ENCODE assay signal across 17 cellular contexts in the genomic region with DNA sequence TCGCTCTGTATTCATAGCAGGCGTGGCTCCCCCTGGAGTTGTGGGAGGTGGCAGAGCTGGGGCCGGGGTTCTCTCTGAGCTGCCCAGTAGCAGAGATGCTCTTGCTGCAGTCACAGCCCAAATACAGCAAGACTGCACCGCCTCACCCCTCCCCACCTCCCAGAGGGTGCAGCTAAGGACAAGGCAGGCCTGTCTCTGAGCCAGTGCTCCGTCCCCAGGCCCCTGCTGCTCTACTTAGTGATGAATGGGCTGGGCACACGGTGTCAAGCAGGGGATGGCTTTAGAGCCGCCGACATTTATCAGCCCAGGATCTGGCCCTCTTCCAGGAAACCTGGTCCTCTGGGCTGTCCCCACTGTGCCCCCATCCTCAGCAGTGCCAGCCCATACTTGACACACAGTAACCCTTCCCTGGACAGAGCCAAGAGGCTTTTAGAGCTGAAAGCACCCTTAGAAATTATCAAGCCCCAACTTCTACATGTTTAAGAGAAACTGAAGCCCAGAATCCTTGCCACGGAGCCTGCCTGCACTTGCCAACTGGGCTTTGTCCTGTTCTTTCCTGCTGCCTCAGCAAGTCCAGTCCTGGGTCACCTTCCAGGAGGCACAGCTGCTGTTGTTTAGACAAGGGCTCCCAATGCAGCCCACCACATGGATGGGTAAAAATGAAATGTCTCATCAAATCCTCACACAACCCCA.
DNase-seq lines count a peak whose midpoint lies in the region; ATAC-seq, FAIRE-seq and TF ChIP-seq lines count a peak whose summit lies in the region.
"Had no signal": no experiment of that assay in that cellular context is flagged by ENCODE, and none has a peak within 500 bp of the region (broad histone marks: within the 10 kb centered on the region; RNA-seq: fewer than 3 reads in every experiment).

No MANE protein-coding gene starts in this region.

- H2AFZ ChIP-seq in keratinocyte (ENCODE audit: control insufficient read depth, low read length): no peak overlapping the region

- H3K9me3 ChIP-seq in right atrium auricular region (no peaks in the 10 kb centered on the region), keratinocyte (ENCODE audit: control insufficient read depth, low read depth, low read length) (no peaks in the 10 kb centered on the region), aorta (ENCODE audit: control insufficient read depth, low read length) (no peaks in the 10 kb centered on the region)
- H3K9me3 ChIP-seq: colonic mucosa, HAP-1, psoas muscle had no signal

- no peaks in the 10 kb centered on the region for H3K9me1 ChIP-seq in keratinocyte (ENCODE audit: control insufficient read depth, extremely low read depth, insufficient read depth, low read length)

- H3K36me3 ChIP-seq in right atrium auricular region: no peaks in the 10 kb centered on the region
- H3K36me3 ChIP-seq in keratinocyte (ENCODE audit: control insufficient read depth in 2 of 2, extremely low read depth in 1 of 2, insufficient read depth in 2 of 2, low read length in 2 of 2): no peaks in the 10 kb centered on the region
- H3K36me3 ChIP-seq in aorta (ENCODE audit: control insufficient read depth in 1 of 2, insufficient read depth in 2 of 2, low read length in 1 of 2): no peaks in the 10 kb centered on the region
- H3K36me3 ChIP-seq: colonic mucosa, HAP-1 had no signal

- H3K4me3 ChIP-seq in right atrium auricular region (no peak overlapping the region), keratinocyte (ENCODE audit: control insufficient read depth in 2 of 3, extremely low read depth in 1 of 3, insufficient read depth in 2 of 3, low read depth in 1 of 3, low read length in 3 of 3) (peak overlapping the region in 2 of 3 experiments; percentile 11 to 29), aorta (ENCODE audit: low read length in 2 of 2) (no peak overlapping the region)
- H3K4me3 ChIP-seq: colonic mucosa, HAP-1, psoas muscle had no signal

- H4K20me1 ChIP-seq in keratinocyte (ENCODE audit: control insufficient read depth, extremely low read depth, insufficient read depth, low read length): no peaks in the 10 kb centered on the region

- TF ChIP-seq CTCF in right atrium auricular region (IDR thresholded peaks at IDR 0.05) (no peak), VCaP (conservative IDR thresholded peaks at IDR 0.05) (no peak), keratinocyte (optimal IDR thresholded peaks at IDR 0.05 in 1 of 3, IDR thresholded peaks at IDR 0.05 in 1 of 3, conservative IDR thresholded peaks at IDR 0.05 in 1 of 3; ENCODE audit: extremely low read depth in 1 of 3, insufficient read depth in 2 of 3, low read length in 3 of 3) (no peak)

- no peaks in the 10 kb centered on the region for H3K79me2 ChIP-seq in keratinocyte (ENCODE audit: control insufficient read depth, insufficient read depth, low read length)

- 28 to 35% methylated on average over 9 of the region's 9 CpGs for WGBS in aorta, 2 donors

- peak overlapping the region; percentile 31 for H3K9ac ChIP-seq in keratinocyte (ENCODE audit: control insufficient read depth, extremely low read depth, insufficient read depth, low read length)

- intact Hi-C loops in Right ventricle myocardium inferior (cut with DNase I): no loop called here
- intact Hi-C loops in aorta (cut with DNase I): no loop called here

- peak; percentile 17 for FAIRE-seq in keratinocyte (lab: Jason Lieb, UNC)
- FAIRE-seq: GM12892 had no signal

- dilution Hi-C loops in keratinocyte (cut with MboI; ENCODE audit: extremely low pct_ligation_motif_present, low sequenced_read_pairs): no loop called here

- H3K27ac ChIP-seq in right atrium auricular region: no peak overlapping the region
- H3K27ac ChIP-seq in VCaP: peak overlapping the region; percentile 18; the same call in 1 of the 2 replicates
- no peak overlapping the region for H3K27ac ChIP-seq in keratinocyte (ENCODE audit: control insufficient read depth, insufficient read depth, low read length)
- no peak overlapping the region for H3K27ac ChIP-seq in aorta (ENCODE audit: low read depth in 1 of 2, low read length in 2 of 2)
- H3K27ac ChIP-seq: colonic mucosa, psoas muscle had no signal

- ATAC-seq in Right ventricle myocardium inferior (peak; percentile 85), aorta (ENCODE audit: low FRiP score) (no peak)
- ATAC-seq: stimulated activated effector memory CD8-positive, alpha-beta T cell treated with anti-CD3 and anti-CD28 coated beads, Interleukin-12 subunit alpha, Interleukin-12 subunit beta, amount 100 ng/mL, for 72 hours had no signal

- H3K27me3 ChIP-seq in right atrium auricular region (no peaks in the 10 kb centered on the region), keratinocyte (ENCODE audit: control insufficient read depth, extremely low read depth, insufficient read depth, low read length) (peaks cover 15% of the 10 kb centered on the region), aorta (ENCODE audit: control insufficient read depth in 1 of 2, insufficient read depth in 2 of 2, low read length in 1 of 2) (no peaks in the 10 kb centered on the region)
- H3K27me3 ChIP-seq: colonic mucosa had no signal

- H3K4me1 ChIP-seq in right atrium auricular region: peaks cover 0 to 21% of the 10 kb centered on the region in 2 donors
- peaks cover 30% of the 10 kb centered on the region for H3K4me1 ChIP-seq in keratinocyte (ENCODE audit: control insufficient read depth, extremely low read depth, insufficient read depth, low read length)
- no peaks in the 10 kb centered on the region for H3K4me1 ChIP-seq in aorta (ENCODE audit: control insufficient read depth in 1 of 2, insufficient read depth in 2 of 2, low read length in 2 of 2)
- H3K4me1 ChIP-seq: colonic mucosa, HAP-1 had no signal

- no peak for DNase-seq in Right ventricle myocardium inferior (ENCODE audit: missing footprints)
- no peak for DNase-seq in right atrium auricular region (ENCODE audit: low spot score)
- no peak for DNase-seq in keratinocyte (ENCODE audit: low read depth, low spot score)
- peak; percentile 35 to 60 for DNase-seq in aorta
- no peak for DNase-seq in inferior parietal cortex (ENCODE audit: extremely low spot score)
- DNase-seq in NCI-H1436 (lab: John Stamatoyannopoulos, UW): no peak
- DNase-seq in SIG-M5 treated with dmso at 0.1 percent for 504 hours (lab: John Stamatoyannopoulos, UW; ENCODE audit: unreplicated experiment): no peak
- DNase-seq: colonic mucosa; DND-41; midbrain; NCI-H526; psoas muscle; stimulated activated CD4-positive, alpha-beta T cell treated with anti-CD3 and anti-CD28 coated beads, Interleukin-4, amount 100 ng/mL, for 1 hour had no signal

- peak overlapping the region; percentile 77 for H3K4me2 ChIP-seq in keratinocyte (ENCODE audit: control insufficient read depth, extremely low read depth, insufficient read depth, low read depth, low read length)

Comparison
In these comparisons a context has a peak if more than half of its experiments do, and no peak if none do; other contexts are left out.
1. DNase-seq: peak in aorta (2 of 2); none in Right ventricle myocardium inferior (single experiment), right atrium auricular region (single experiment), keratinocyte (single experiment), inferior parietal cortex (single experiment), NCI-H1436 (single experiment) and SIG-M5 treated with dmso at 0.1 percent for 504 hours (single experiment).
2. H3K4me3 ChIP-seq: peak in keratinocyte (2 of 3); none in right atrium auricular region (0 of 2) and aorta (0 of 2).